ENCODE assay signal across 26 cellular contexts in the genomic region with DNA sequence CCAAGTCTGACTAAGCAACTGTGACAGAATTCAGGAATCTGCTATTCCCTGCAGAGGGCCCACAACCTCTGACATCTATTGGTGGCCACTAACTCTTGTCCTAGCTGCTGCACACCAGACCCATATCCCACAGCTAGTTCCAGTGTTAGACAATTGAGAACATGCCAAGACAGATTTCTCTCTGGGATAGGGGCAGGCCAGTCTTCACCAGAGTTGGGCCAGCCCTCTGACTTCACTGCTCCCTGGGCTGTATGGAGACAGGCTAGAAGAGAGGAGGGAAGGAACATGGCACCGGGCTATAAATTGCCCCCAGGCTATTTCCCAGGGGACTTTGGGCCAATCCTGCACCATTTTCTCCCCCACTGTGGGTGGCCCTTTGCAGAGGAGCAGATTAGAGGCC. TPM values are rescaled to one million over a fixed set of nuclear protein-coding genes. Genes with fewer than 3 reads are reported as not detected.
"Had no signal": no experiment of that assay in that cellular context is flagged by ENCODE, and none has a peak within 500 bp of the region (broad histone marks: within the 10 kb centered on the region; RNA-seq: fewer than 3 reads in every experiment).

No MANE protein-coding gene starts in this region.

- H3K4me3 Mint-ChIP-seq: immature natural killer cell, mesothelial cell of epicardium had no signal

- DNase-seq: dermis blood vessel endothelial cell; dorsolateral prefrontal cortex; effector CD4-positive, alpha-beta T cell; effector memory CD4-positive, alpha-beta T cell; erythroblast; heart left ventricle; hypothalamus; immature natural killer cell; islet precursor cell; kidney; kidney glomerular epithelial cell; left lung; left ventricle myocardium superior; lower lobe of right lung; mesenchymal stem cell; mucosa of descending colon had no signal

- H3K4me2 ChIP-seq: hepatocyte had no signal

- ATAC-seq: esophagus mucosa, foreskin keratinocyte, gastroesophageal sphincter, heart left ventricle, left lung, left ventricle myocardium superior, lower lobe of right lung, mucosa of descending colon had no signal

- H3K4me1 ChIP-seq: foreskin keratinocyte, left lung, lower lobe of right lung had no signal

- H3K9me3 Mint-ChIP-seq: immature natural killer cell, mesothelial cell of epicardium had no signal

- H3K27ac ChIP-seq: coronary artery, dorsolateral prefrontal cortex, epithelial cell of prostate, foreskin keratinocyte, gastroesophageal sphincter, heart left ventricle, hepatocyte, left lung, lower lobe of right lung had no signal

- FAIRE-seq: colon, endothelial cell of umbilical vein, frontal cortex, kidney had no signal

- H3K9me3 ChIP-seq: gastroesophageal sphincter, heart left ventricle, left lung, lower lobe of right lung, mucosa of descending colon had no signal

- H3K4me1 Mint-ChIP-seq: immature natural killer cell had no signal

- H3K4me3 ChIP-seq: coronary artery, dorsolateral prefrontal cortex, gastroesophageal sphincter, heart left ventricle, hepatocyte, left lung, lower lobe of right lung, mucosa of descending colon had no signal

- H3K79me2 ChIP-seq: hepatocyte had no signal

- H3K27ac Mint-ChIP-seq: immature natural killer cell, mesothelial cell of epicardium had no signal

- H3K27me3 ChIP-seq: dorsolateral prefrontal cortex, foreskin keratinocyte, gastroesophageal sphincter, heart left ventricle, hepatocyte, left lung had no signal

- H2AFZ ChIP-seq: hepatocyte had no signal

RNA-seq across cellular contexts. Expression of a gene that starts 32.7 kb away (rescaled TPM):
- polyA plus RNA-seq: immature natural killer cell had no signal
